13 cellular contexts compared by ENCODE assay signal in genomic region chr12:49014547-49014946, GRCh38. TPM values are rescaled to one million over a fixed set of nuclear protein-coding genes. Genes with fewer than 3 reads are reported as not detected.
A peak's percentile ranks its signal among the peaks of the same experiment; 100 is the strongest.
DNase-seq lines count a peak whose midpoint lies in the region; ATAC-seq and TF ChIP-seq lines count a peak whose summit lies in the region.
"Had no signal": no experiment of that assay in that cellular context is flagged by ENCODE, and none has a peak within 500 bp of the region (broad histone marks: within the 10 kb centered on the region; RNA-seq: fewer than 3 reads in every experiment).

No MANE protein-coding gene starts in this region.

- no peaks in the 10 kb centered on the region for H3K9me3 Mint-ChIP-seq in HFFc6

- H3K27ac ChIP-seq in brain microvascular endothelial cell, result no peak overlapping the region
- no peak overlapping the region for H3K27ac ChIP-seq in effector memory CD4-positive, alpha-beta T cell (ENCODE audit: insufficient read depth, low read length, poor library complexity, severe bottlenecking)
- H3K27ac ChIP-seq: prostate gland had no signal

- peaks cover 6% of the 10 kb centered on the region for H3K27me3 Mint-ChIP-seq in HFFc6 (ENCODE audit: insufficient read depth)

- H3K4me3 Mint-ChIP-seq in HFFc6, result no peak overlapping the region

- H3K36me3 Mint-ChIP-seq in HFFc6 (ENCODE audit: low read depth), result peaks cover 21% of the 10 kb centered on the region

- no peaks in the 10 kb centered on the region for H3K9me3 ChIP-seq in effector memory CD4-positive, alpha-beta T cell (ENCODE audit: control insufficient read depth, low read length)
- H3K9me3 ChIP-seq: prostate gland had no signal

- H3K4me3 ChIP-seq in AG10803 (ENCODE audit: low read length) (no peak overlapping the region), brain microvascular endothelial cell (ENCODE audit: low read depth, low read length) (no peak overlapping the region), kidney epithelial cell (ENCODE audit: low read depth, low read length) (no peak overlapping the region)
- H3K4me3 ChIP-seq in effector memory CD4-positive, alpha-beta T cell (ENCODE audit: insufficient read depth, low read depth, low read length, poor library complexity, severe bottlenecking), result no peak overlapping the region
- H3K4me3 ChIP-seq: lung, prostate gland had no signal

- no peak for ATAC-seq in sciatic nerve
- ATAC-seq in GM19351 (IDR thresholded peaks at IDR 0.05; ENCODE audit: unreplicated experiment), result no peak

- intact Hi-C loops in sciatic nerve (cut with DNase I), result no loop called here

- H3K27me3 ChIP-seq in brain microvascular endothelial cell (replicated peaks), result no peaks in the 10 kb centered on the region
- H3K27me3 ChIP-seq in kidney epithelial cell (ENCODE audit: control insufficient read depth, insufficient read depth, low read length), result no peaks in the 10 kb centered on the region
- H3K27me3 ChIP-seq in effector memory CD4-positive, alpha-beta T cell (replicated peaks; ENCODE audit: control insufficient read depth, insufficient read depth, low read length, poor library complexity, severe bottlenecking), result no peaks in the 10 kb centered on the region

- peaks cover 14% of the 10 kb centered on the region for H3K4me1 ChIP-seq in effector memory CD4-positive, alpha-beta T cell (ENCODE audit: control insufficient read depth, insufficient read depth, low read length, poor library complexity, severe bottlenecking)

- peaks cover 26% of the 10 kb centered on the region for H3K36me3 ChIP-seq in brain microvascular endothelial cell (replicated peaks)
- H3K36me3 ChIP-seq in kidney epithelial cell (ENCODE audit: control insufficient read depth, insufficient read depth, low read length), result no peaks in the 10 kb centered on the region
- peaks cover 31% of the 10 kb centered on the region for H3K36me3 ChIP-seq in effector memory CD4-positive, alpha-beta T cell (ENCODE audit: control insufficient read depth, insufficient read depth, low read length)
- H3K36me3 ChIP-seq: prostate gland had no signal

- DNase-seq in AG10803 (ENCODE audit: low read depth) (peak; percentile 51), HFFc6 (peak; percentile 56), brain microvascular endothelial cell (peak; percentile 20), kidney epithelial cell (ENCODE audit: low read depth) (no peak), sciatic nerve (ENCODE audit: low spot score) (no peak), LoVo (ENCODE audit: low spot score) (no peak)
- no peak for DNase-seq in effector memory CD4-positive, alpha-beta T cell
- DNase-seq: NCI-H187 had no signal

- TF ChIP-seq CTCF in AG10803 (conservative IDR thresholded peaks at IDR 0.05; ENCODE audit: low read length) (peak; percentile 56), HFFc6 (IDR thresholded peaks at IDR 0.05) (peak; percentile 70), brain microvascular endothelial cell (IDR thresholded peaks at IDR 0.05; ENCODE audit: low read depth, low read length, missing control alignments) (peak; percentile 36), kidney epithelial cell (IDR thresholded peaks at IDR 0.05; ENCODE audit: insufficient read depth, low read length, poor library complexity, severe bottlenecking) (peak; percentile 15)

- H3K4me1 Mint-ChIP-seq in HFFc6 (ENCODE audit: low read depth), result peaks cover 63% of the 10 kb centered on the region

- H3K27ac Mint-ChIP-seq in HFFc6, result peak overlapping the region; percentile 40; the same call in 1 of the 2 replicates

- in situ Hi-C loops in brain microvascular endothelial cell (cut with HindIII; ENCODE audit: low pct_ligation_motif_present, low sequenced_read_pairs), result no loop called here

RNA-seq across cellular contexts. Expression of gene PRKAG1, which starts 4.0 kb away (rescaled TPM):
- total RNA-seq in HFFc6 (2021; fragmentation: NEBNext Ultra II Directional; extraction: Animal tissue kit (Norgen Biotek cat#: 25700)), result 10 to 100 TPM; 79.0 to 92.0 (median 83.3) TPM
- total RNA-seq in kidney epithelial cell (57.0 and 68.5 TPM in 2 replicates), sciatic nerve (46.4 TPM)

RNA-seq across cellular contexts. Expression of gene DDN, which starts 15.4 kb away (rescaled TPM):
- total RNA-seq in HFFc6 (2021; fragmentation: NEBNext Ultra II Directional; extraction: Animal tissue kit (Norgen Biotek cat#: 25700)), result under 1 TPM; 0.17 to 0.40 (median 0.23) TPM
- total RNA-seq in kidney epithelial cell, result 0.13 and 0.34 TPM in 2 replicates
- total RNA-seq in sciatic nerve, result not detected

RNA-seq across cellular contexts. Expression of gene WNT1, which starts 36.4 kb away (rescaled TPM):
- not detected for total RNA-seq in HFFc6 (2021; fragmentation: NEBNext Ultra II Directional; extraction: Animal tissue kit (Norgen Biotek cat#: 25700))
- total RNA-seq in kidney epithelial cell (not detected in 2 replicates), sciatic nerve (not detected)
- total RNA-seq: glomerular endothelial cell, prostate gland, temporal lobe had no signal

RNA-seq across cellular contexts. Expression of gene WNT10B, which starts 43.0 kb away (rescaled TPM):
- total RNA-seq in HFFc6 (2021; fragmentation: NEBNext Ultra II Directional; extraction: Animal tissue kit (Norgen Biotek cat#: 25700)), result 1 to 10 TPM in 4 of 6 experiments, under 1 TPM in 2; 0.87 to 1.7 (median 1.3) TPM
- total RNA-seq in kidney epithelial cell, result not detected in 2 replicates
- 1.1 TPM for total RNA-seq in sciatic nerve
- total RNA-seq: glomerular endothelial cell had no signal

RNA-seq across cellular contexts. Expression of gene KMT2D, which starts 46.0 kb away (rescaled TPM):
- 10 to 100 TPM; 43.9 to 66.6 (median 48.4) TPM for total RNA-seq in HFFc6 (2021; fragmentation: NEBNext Ultra II Directional; extraction: Animal tissue kit (Norgen Biotek cat#: 25700))
- total RNA-seq in kidney epithelial cell (68.9 and 71.8 TPM in 2 replicates), sciatic nerve (123 TPM)

Comparison
In these comparisons a context has a peak if more than half of its experiments do, and no peak if none do; other contexts are left out.
1. DNase-seq: peak in AG10803 (single experiment), HFFc6 (single experiment) and brain microvascular endothelial cell (single experiment); none in kidney epithelial cell (single experiment), effector memory CD4-positive, alpha-beta T cell (0 of 3), sciatic nerve (single experiment) and LoVo (single experiment).
2. CTCF ChIP-seq: peak in every context shown above with its lines; median percentile 70 in HFFc6; 56 in AG10803; 36 in brain microvascular endothelial cell; 15 in kidney epithelial cell.